Comparison of ENCODE assay signal across 8 cellular contexts in genomic region chr11:45180158-45180887, GRCh38. TPM values are rescaled to one million over a fixed set of nuclear protein-coding genes. Genes with fewer than 3 reads are reported as not detected.
DNase-seq lines count a peak whose midpoint lies in the region; ATAC-seq, FAIRE-seq and TF ChIP-seq lines count a peak whose summit lies in the region.

No MANE protein-coding gene starts in this region.

- H3K27me3 ChIP-seq in bronchial epithelial cell (ENCODE audit: control insufficient read depth, insufficient read depth, low read length), result no peaks in the 10 kb centered on the region

- no peak for FAIRE-seq in bronchial epithelial cell (lab: Jason Lieb, UNC)
- FAIRE-seq in kidney (lab: Jason Lieb, UNC), result no peak
- no peak for FAIRE-seq in GM12891 (lab: Jason Lieb, UNC)

- peaks cover 4% of the 10 kb centered on the region for H3K36me3 ChIP-seq in bronchial epithelial cell (ENCODE audit: control insufficient read depth, insufficient read depth, low read length)
- peaks cover 6 to 7% of the 10 kb centered on the region in 2 donors for H3K36me3 ChIP-seq in kidney (ENCODE audit: control insufficient read depth in 1 of 2, insufficient read depth in 2 of 2, low read length in 2 of 2)

- intact Hi-C loops in kidney (cut with DNase I), result no loop called here

- peaks cover 3 to 8% of the 10 kb centered on the region in 2 donors for H3K36me3 Mint-ChIP-seq in stimulated activated naive B cell treated with anti-CD40 and anti-IgM and Interleukin-4, amounts not matched to agents 10 μg/mL and 1 μg/mL and 100 μg/mL, for 72 hours

- H3K4me1 ChIP-seq in kidney (ENCODE audit: control insufficient read depth in 1 of 2, insufficient read depth in 1 of 2, low read depth in 1 of 2, low read length in 2 of 2), result peaks cover 3 to 16% of the 10 kb centered on the region in 2 donors

- peak overlapping the region in 1 of 2 donors; percentile 70 for H3K9ac ChIP-seq in kidney (ENCODE audit: low read length in 2 of 2)

- no peaks in the 10 kb centered on the region for H3K9me3 ChIP-seq in kidney (ENCODE audit: control insufficient read depth in 1 of 2, low read length in 2 of 2)

- peaks cover 7 to 8% of the 10 kb centered on the region in 2 donors for H3K27me3 Mint-ChIP-seq in stimulated activated naive B cell treated with anti-CD40 and anti-IgM and Interleukin-4, amounts not matched to agents 10 μg/mL and 1 μg/mL and 100 μg/mL, for 72 hours

- TF ChIP-seq POLR2A in GM12891 (IDR thresholded peaks at IDR 0.05; ENCODE audit: low read depth, low read length), result no peak

- H3K4me3 Mint-ChIP-seq in stimulated activated naive B cell treated with anti-CD40 and anti-IgM and Interleukin-4, amounts not matched to agents 10 μg/mL and 1 μg/mL and 100 μg/mL, for 72 hours, result peak overlapping the region; percentile 80 to 86

- H3K27ac Mint-ChIP-seq in stimulated activated naive B cell treated with anti-CD40 and anti-IgM and Interleukin-4, amounts not matched to agents 10 μg/mL and 1 μg/mL and 100 μg/mL, for 72 hours, result peak overlapping the region; percentile 61

- peak; percentile 53 for DNase-seq in A172 (ENCODE audit: low spot score)
- DNase-seq in ELF-1 (ENCODE audit: low read depth, low spot score), result peak; percentile 68
- peak; percentile 83 for DNase-seq in NCI-H2227 (lab: John Stamatoyannopoulos, UW; ENCODE audit: unreplicated experiment)
- DNase-seq in bronchial epithelial cell (ENCODE audit: low read depth), result peak; percentile 25
- DNase-seq in kidney, result peak; percentile 87
- DNase-seq in stimulated activated naive B cell treated with anti-CD40 and anti-IgM and Interleukin-4, amounts not matched to agents 10 μg/mL and 1 μg/mL and 100 μg/mL, for 72 hours, result peak; percentile 36
- DNase-seq in GM12891 (ENCODE audit: insufficient read length, low spot score), result no peak

- peak overlapping the region; percentile 81 for H3K27ac ChIP-seq in kidney (ENCODE audit: low read depth in 2 of 2, low read length in 2 of 2)

- ATAC-seq in stimulated activated naive B cell treated with anti-CD40 and anti-IgM and Interleukin-4, amounts not matched to agents 10 μg/mL and 1 μg/mL and 100 μg/mL, for 72 hours (replicated peaks), result peak; percentile 70 to 76
- ATAC-seq in HG03095 (IDR thresholded peaks at IDR 0.05; ENCODE audit: unreplicated experiment), result no peak

- TF ChIP-seq CTCF in bronchial epithelial cell (IDR thresholded peaks at IDR 0.05; ENCODE audit: insufficient read depth, low read length, severe bottlenecking) (peak; percentile 72), kidney (IDR thresholded peaks at IDR 0.05; ENCODE audit: borderline replicate concordance, extremely low read depth, insufficient read depth) (peak; percentile 46)

- H3K9me3 Mint-ChIP-seq in stimulated activated naive B cell treated with anti-CD40 and anti-IgM and Interleukin-4, amounts not matched to agents 10 μg/mL and 1 μg/mL and 100 μg/mL, for 72 hours, result no peaks in the 10 kb centered on the region

- H3K4me1 Mint-ChIP-seq in stimulated activated naive B cell treated with anti-CD40 and anti-IgM and Interleukin-4, amounts not matched to agents 10 μg/mL and 1 μg/mL and 100 μg/mL, for 72 hours, result peaks cover 21% of the 10 kb centered on the region in 2 donors

- H3K4me3 ChIP-seq in bronchial epithelial cell (ENCODE audit: low read depth, low read length) (peak overlapping the region; percentile 51), kidney (ENCODE audit: low read length in 2 of 2) (peak overlapping the region; percentile 36 to 57)

TF ChIP-seq in GM12891, 5 proteins besides CTCF, POLR2A, EP300 and RAD21:
- TF ChIP-seq PAX5 (IDR thresholded peaks at IDR 0.05; ENCODE audit: insufficient read depth, low read length, severe bottlenecking), result no peak
- no peak for TF ChIP-seq TAF1 (IDR thresholded peaks at IDR 0.05; ENCODE audit: low read depth, low read length)
- TF ChIP-seq SPI1 (IDR thresholded peaks at IDR 0.05; ENCODE audit: low read depth, low read length), result no peak
- no peak for TF ChIP-seq POLR2AphosphoS5 (IDR thresholded peaks at IDR 0.05; ENCODE audit: low read depth, low read length)
- TF ChIP-seq POU2F2 (IDR thresholded peaks at IDR 0.05; ENCODE audit: low read depth, low read length), result no peak

RNA-seq across cellular contexts. Expression of gene PRDM11, which starts 33.9 kb away (rescaled TPM):
- 7.6 and 10.1 TPM in 2 replicates for total RNA-seq in A172 (2014; rRNA removed; shearing (Covaris generic))
- total RNA-seq in bronchial epithelial cell (4.7 and 5.4 TPM in 2 replicates), kidney (22.5 TPM)
- polyA plus RNA-seq in kidney (ENCODE audit: insufficient read depth, low read depth, low replicate concordance), result 2.9 TPM
- 0.94 TPM for polyA plus RNA-seq in GM12891 (2012; ENCODE audit: low read depth, missing spikeins)
